In the genomic region with DNA sequence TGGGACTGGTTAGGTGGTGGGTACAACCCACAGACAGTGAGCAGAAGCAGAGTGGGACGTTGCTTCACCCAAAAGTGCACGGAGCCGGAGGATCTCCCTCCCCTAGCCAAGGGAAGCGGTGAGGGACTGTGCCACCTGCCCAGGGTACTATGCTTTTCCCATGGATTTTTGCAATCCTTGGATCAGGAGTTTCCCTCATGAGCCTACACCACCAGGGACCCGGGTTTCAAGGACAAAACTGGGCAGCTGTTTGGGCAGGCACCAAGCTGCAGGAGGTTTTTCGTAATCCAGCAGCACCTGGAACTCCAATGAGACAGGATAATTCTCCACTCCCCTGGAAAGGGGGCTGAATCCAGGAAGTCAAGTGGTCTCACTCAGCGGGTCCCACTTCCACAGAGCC, we compare ENCODE assay signal across 9 cellular contexts.
"Had no signal": no experiment of that assay in that cellular context is flagged by ENCODE, and none has a peak within 500 bp of the region (broad histone marks: within the 10 kb centered on the region; RNA-seq: fewer than 3 reads in every experiment).

No MANE protein-coding gene starts in this region.

- H3K36me3 ChIP-seq: HAP-1 had no signal

- FAIRE-seq: HTR-8/SVneo, K562 had no signal

- H3K4me3 Mint-ChIP-seq: HFFc6 had no signal

- H3K27ac ChIP-seq: GM23248 had no signal

- H3K4me3 ChIP-seq: GM23248, HAP-1, K562 had no signal

- H2AFZ ChIP-seq: GM23248 had no signal

- ATAC-seq: HCT116, K562 had no signal

- H3K27ac Mint-ChIP-seq: HFFc6 had no signal

- H3K9me3 ChIP-seq: HAP-1 had no signal

- H3K4me1 ChIP-seq: HAP-1 had no signal

- H3K9me3 Mint-ChIP-seq: HFFc6 had no signal

- DNase-seq: GM23248, H7, HFFc6, IMR-90, KG1 had no signal
